Comparison of ENCODE assay signal across 20 cellular contexts in genomic region chr11:44630511-44631210, GRCh38.
DNase-seq lines count a peak whose midpoint lies in the region; ATAC-seq and TF ChIP-seq lines count a peak whose summit lies in the region.
"Had no signal": no experiment of that assay in that cellular context is flagged by ENCODE, and none has a peak within 500 bp of the region (broad histone marks: within the 10 kb centered on the region; RNA-seq: fewer than 3 reads in every experiment).

No MANE protein-coding gene starts in this region.

- peaks cover 12% of the 10 kb centered on the region for H3K4me1 Mint-ChIP-seq in activated naive CD4-positive, alpha-beta T cell treated with anti-CD3 and anti-CD28 coated beads, Interleukin-2, amount 10 ng/mL, durations not matched to agents 7 days and 5 days
- H3K4me1 Mint-ChIP-seq in activated B cell treated with CpG ODN at 0.5 μM for 24 hours = peaks cover 15% of the 10 kb centered on the region
- H3K4me1 Mint-ChIP-seq: CD8-positive, alpha-beta memory T cell had no signal

- no peaks in the 10 kb centered on the region for H3K9me3 ChIP-seq in transverse colon

- TF ChIP-seq POLR2A in transverse colon (IDR thresholded peaks at IDR 0.05) = no peak

- DNase-seq in activated naive CD4-positive, alpha-beta T cell treated with anti-CD3 and anti-CD28 coated beads, Interleukin-2, amount 50 U/mL, for 16 hours = peak; percentile 7
- DNase-seq in activated naive CD4-positive, alpha-beta T cell treated with anti-CD3 and anti-CD28 coated beads, Interleukin-2, amount 10 ng/mL, durations not matched to agents 7 days and 5 days = no peak
- no peak for DNase-seq in activated B cell treated with CpG ODN at 0.5 μM for 24 hours
- DNase-seq in left lobe of liver (ENCODE audit: low spot score) = peak; percentile 33
- DNase-seq in transverse colon = peak; percentile 5
- no peak for DNase-seq in NCI-H1092 (lab: John Stamatoyannopoulos, UW)
- DNase-seq in NAMALWA (ENCODE audit: low spot score) = no peak
- DNase-seq: activated gamma-delta T cell treated with Interleukin-2 at 50 U/mL for 16 hours; cortex of kidney; DMS79 treated with DMSO at 0.1 percent for 48 hours; GOT3; kidney glomerular epithelial cell; MM.1S; NCI-H1930; NCI-H446 treated with DMSO at 0.1 percent for 48 hours; stimulated activated CD4-positive, alpha-beta T cell treated with anti-CD3 and anti-CD28 coated beads, Interleukin-15, amount 100 ng/mL, for 24 hours; stimulated activated naive CD4-positive, alpha-beta T cell had no signal

- H3K4me3 ChIP-seq in transverse colon = no peak overlapping the region

- TF ChIP-seq CTCF in activated B cell treated with CpG ODN at 0.5 μM for 24 hours (IDR thresholded peaks at IDR 0.05) (no peak), transverse colon (IDR thresholded peaks at IDR 0.05) (no peak)

- intact Hi-C loops in activated B cell treated with CpG ODN at 0.5 μM for 24 hours (cut with micrococcal nuclease) (loop anchor here (5.0 kb wide), 2 partner anchors 97 to 343 kb away; partner anchors contain the start of gene TSPAN18), transverse colon (cut with DNase I; ENCODE audit: low total_unique reads) (no loop called here)

- no peak overlapping the region for H3K27ac ChIP-seq in transverse colon

- no peaks in the 10 kb centered on the region for H3K36me3 ChIP-seq in transverse colon

- POLR2A ChIA-PET in activated B cell treated with CpG ODN at 0.5 μM for 24 hours (lab: Charles Lee) = no interaction called here

- H3K4me1 ChIP-seq in transverse colon = peaks cover 0 to 23% (median 9%) of the 10 kb centered on the region in 4 donors

- no peak overlapping the region for H3K27ac Mint-ChIP-seq in activated naive CD4-positive, alpha-beta T cell treated with anti-CD3 and anti-CD28 coated beads, Interleukin-2, amount 10 ng/mL, durations not matched to agents 7 days and 5 days
- peak overlapping the region; percentile 12 for H3K27ac Mint-ChIP-seq in activated B cell treated with CpG ODN at 0.5 μM for 24 hours

- CTCF ChIA-PET in activated naive CD4-positive, alpha-beta T cell treated with anti-CD3 and anti-CD28 coated beads, Interleukin-2, amount 10 ng/mL, durations not matched to agents 7 days and 5 days (lab: Charles Lee) = interaction anchor here (0.8 to 6.1 kb wide), 2 partner anchors 13 to 74 kb away, joined by 3 to 53 read pairs; no protein-coding TSS in a partner anchor
- CTCF ChIA-PET in activated B cell treated with CpG ODN at 0.5 μM for 24 hours (lab: Charles Lee) = no interaction called here

- H3K27me3 ChIP-seq in transverse colon = peaks cover 34% of the 10 kb centered on the region

- no peaks in the 10 kb centered on the region for H3K9me3 Mint-ChIP-seq in activated naive CD4-positive, alpha-beta T cell treated with anti-CD3 and anti-CD28 coated beads, Interleukin-2, amount 10 ng/mL, durations not matched to agents 7 days and 5 days
- peaks cover 2% of the 10 kb centered on the region for H3K9me3 Mint-ChIP-seq in activated B cell treated with CpG ODN at 0.5 μM for 24 hours
- H3K9me3 Mint-ChIP-seq: CD8-positive, alpha-beta memory T cell; nephron had no signal

- ATAC-seq in activated B cell treated with CpG ODN at 0.5 μM for 24 hours (ENCODE audit: low read depth) = no peak
- ATAC-seq in left lobe of liver = no peak
- ATAC-seq in HG03045 (IDR thresholded peaks at IDR 0.05; ENCODE audit: unreplicated experiment) = no peak

- 91% methylated on average over 7 of the region's 7 CpGs; no CpG with 5 or more reads in 1 of the 2 donors for WGBS in transverse colon (ENCODE audit: low coverage in 1 of 2), 2 donors

- H3K36me3 Mint-ChIP-seq in activated naive CD4-positive, alpha-beta T cell treated with anti-CD3 and anti-CD28 coated beads, Interleukin-2, amount 10 ng/mL, durations not matched to agents 7 days and 5 days = no peaks in the 10 kb centered on the region
- H3K36me3 Mint-ChIP-seq in activated B cell treated with CpG ODN at 0.5 μM for 24 hours (ENCODE audit: low read depth) = no peaks in the 10 kb centered on the region
- H3K36me3 Mint-ChIP-seq: CD8-positive, alpha-beta memory T cell had no signal

- TF ChIP-seq EP300 in transverse colon (IDR thresholded peaks at IDR 0.05; ENCODE audit: low read depth) = no peak

- in situ Hi-C loops in transverse colon (cut with MboI; ENCODE audit: low pct_ligation_motif_present in 1 of 4, low pct_unique_long_range_greater_than_20kb in 1 of 4, low sequenced_read_pairs in 3 of 4) = loop anchor here in 1 of 4 donors (10.0 kb wide), 1 partner anchor 84 kb away; no protein-coding TSS in a partner anchor

- no peak overlapping the region for H3K4me3 Mint-ChIP-seq in activated naive CD4-positive, alpha-beta T cell treated with anti-CD3 and anti-CD28 coated beads, Interleukin-2, amount 10 ng/mL, durations not matched to agents 7 days and 5 days
- H3K4me3 Mint-ChIP-seq in activated B cell treated with CpG ODN at 0.5 μM for 24 hours = no peak overlapping the region
- H3K4me3 Mint-ChIP-seq: CD8-positive, alpha-beta memory T cell; nephron had no signal

- peaks cover 62% of the 10 kb centered on the region for H3K27me3 Mint-ChIP-seq in activated naive CD4-positive, alpha-beta T cell treated with anti-CD3 and anti-CD28 coated beads, Interleukin-2, amount 10 ng/mL, durations not matched to agents 7 days and 5 days
- H3K27me3 Mint-ChIP-seq in activated B cell treated with CpG ODN at 0.5 μM for 24 hours = peaks cover 14% of the 10 kb centered on the region

Comparison
In these comparisons a context has a peak if more than half of its experiments do, and no peak if none do; other contexts are left out.
1. DNase-seq: peak in activated naive CD4-positive, alpha-beta T cell treated with anti-CD3 and anti-CD28 coated beads, Interleukin-2, amount 50 U/mL, for 16 hours (single experiment), left lobe of liver (single experiment) and transverse colon (single experiment); none in activated naive CD4-positive, alpha-beta T cell treated with anti-CD3 and anti-CD28 coated beads, Interleukin-2, amount 10 ng/mL, durations not matched to agents 7 days and 5 days (single experiment), activated B cell treated with CpG ODN at 0.5 μM for 24 hours (single experiment), NCI-H1092 (single experiment) and NAMALWA (single experiment).